Comparison of ENCODE assay signal across 8 cellular contexts in genomic region chr11:44950625-44951472, GRCh38. TPM values are rescaled to one million over a fixed set of nuclear protein-coding genes. Genes with fewer than 3 reads are reported as not detected.
A peak's percentile ranks its signal among the peaks of the same experiment; 100 is the strongest.
DNase-seq lines count a peak whose midpoint lies in the region; ATAC-seq and TF ChIP-seq lines count a peak whose summit lies in the region.

Gene TP53I11 (minus strand): TSS chr11:44950883. CDS start chr11:44938335, 12,548 bp downstream.

- TF ChIP-seq CTCF in VCaP (conservative IDR thresholded peaks at IDR 0.05) = peak; percentile 78
- TF ChIP-seq CTCF in breast epithelium (IDR thresholded peaks at IDR 0.05) = peak in 2 of 3 donors; percentile 21 to 42

- no peaks in the 10 kb centered on the region for H3K36me3 ChIP-seq in breast epithelium

- H3K4me3 Mint-ChIP-seq in immature natural killer cell = peak within 1 kb of the TSS; percentile 76 to 85 (median 80)

- in situ Hi-C loops in KBM-7 (cut with MboI; ENCODE audit: low pct_unique_long_range_greater_than_20kb, low sequenced_read_pairs) = no loop called here

- peak within 1 kb of the TSS in 2 of 6 donors; percentile 33 to 40 for H3K27ac Mint-ChIP-seq in immature natural killer cell

- intact Hi-C loops in breast epithelium (cut with DNase I; ENCODE audit: low total_unique reads) = no loop called here

- TF ChIP-seq POLR2A in breast epithelium (IDR thresholded peaks at IDR 0.05) = no peak

- H3K36me3 Mint-ChIP-seq in immature natural killer cell = no peaks in the 10 kb centered on the region

- peak within 1 kb of the TSS; percentile 80 for H3K27ac ChIP-seq in VCaP
- H3K27ac ChIP-seq in breast epithelium = peak within 1 kb of the TSS; percentile 90 to 95

- peaks cover 7 to 12% of the 10 kb centered on the region in 2 donors for H3K4me1 Mint-ChIP-seq in immature natural killer cell

- H3K27me3 ChIP-seq in breast epithelium = no peaks in the 10 kb centered on the region

- ATAC-seq in GM21390 (IDR thresholded peaks at IDR 0.05; ENCODE audit: unreplicated experiment) (no peak), HG03432 (IDR thresholded peaks at IDR 0.05; ENCODE audit: unreplicated experiment) (no peak)

- H3K9me3 Mint-ChIP-seq in immature natural killer cell = no peaks in the 10 kb centered on the region

- H3K4me3 ChIP-seq in breast epithelium = peak within 1 kb of the TSS; percentile 66 to 99 (median 91)

- DNase-seq in COR-L47 (lab: John Stamatoyannopoulos, UW) (peak; percentile 31), KBM-7 (peak; percentile 72), breast epithelium (ENCODE audit: low spot score in 2 of 2) (peak; percentile 54 to 77), immature natural killer cell (peak; percentile 50 to 61 (median 53))
- DNase-seq in stimulated activated CD4-positive, alpha-beta T cell treated with anti-CD3 and anti-CD28 coated beads, Interleukin-12 subunit alpha, Interleukin-12 subunit beta, amount 100 ng/mL, for 4 hours = peak; percentile 65

- H3K4me1 ChIP-seq in breast epithelium = no peaks in the 10 kb centered on the region

- H3K9me3 ChIP-seq in breast epithelium = no peaks in the 10 kb centered on the region

- peaks cover 0 to 11% (median 8%) of the 10 kb centered on the region in 3 donors for H3K27me3 Mint-ChIP-seq in immature natural killer cell (ENCODE audit: low read depth in 3 of 3)

RNA-seq across cellular contexts. Expression of gene TP53I11, which starts in this region (rescaled TPM):
- 10 to 100 TPM; 30.7 to 91.1 (median 75.7) TPM for total RNA-seq in breast epithelium
- polyA plus RNA-seq in immature natural killer cell = 10 to 100 TPM in 1 of 3 donors, 1 to 10 TPM in 2; 5.0 to 13.6 (median 6.4) TPM
